Comparison of ENCODE assay signal across 8 cellular contexts in genomic region chr2:54568876-54569298, GRCh38.
DNase-seq lines count a peak whose midpoint lies in the region; ATAC-seq and TF ChIP-seq lines count a peak whose summit lies in the region.

No MANE protein-coding gene starts in this region.

- peaks cover 7% of the 10 kb centered on the region for H3K36me3 Mint-ChIP-seq in activated CD4-positive, alpha-beta T cell treated with anti-CD3 and anti-CD28 coated beads, Interleukin-2, amount 10 ng/mL, durations not matched to agents 24 days and 14 days (ENCODE audit: low read depth)
- H3K36me3 Mint-ChIP-seq in stimulated activated naive B cell treated with anti-CD40 and anti-IgM and Interleukin-4, amounts not matched to agents 10 μg/mL and 1 μg/mL and 100 μg/mL, for 72 hours, result peaks cover 4 to 19% of the 10 kb centered on the region in 2 donors

- peak; percentile 27 for ATAC-seq in HG03108 (IDR thresholded peaks at IDR 0.05; ENCODE audit: unreplicated experiment)
- ATAC-seq in body of pancreas, result peak; percentile 11
- ATAC-seq in stimulated activated naive B cell treated with anti-CD40 and anti-IgM and Interleukin-4, amounts not matched to agents 10 μg/mL and 1 μg/mL and 100 μg/mL, for 72 hours (replicated peaks), result no peak
- ATAC-seq in HG03442 (IDR thresholded peaks at IDR 0.05; ENCODE audit: unreplicated experiment), result no peak
- ATAC-seq in activated CD4-positive, CD25-positive, alpha-beta regulatory T cell treated with anti-CD3 and anti-CD28 coated beads, Interleukin-2, amount 50 U/mL, for 24 hours, result no peak

- no peaks in the 10 kb centered on the region for H3K36me3 ChIP-seq in body of pancreas (replicated peaks in 1 of 2; ENCODE audit: insufficient read depth in 1 of 2, low read depth in 2 of 2)

- no peaks in the 10 kb centered on the region for H3K9me3 Mint-ChIP-seq in activated CD4-positive, alpha-beta T cell treated with anti-CD3 and anti-CD28 coated beads, Interleukin-2, amount 10 ng/mL, durations not matched to agents 24 days and 14 days
- peaks cover 0 to 2% of the 10 kb centered on the region in 2 donors for H3K9me3 Mint-ChIP-seq in stimulated activated naive B cell treated with anti-CD40 and anti-IgM and Interleukin-4, amounts not matched to agents 10 μg/mL and 1 μg/mL and 100 μg/mL, for 72 hours

- H3K27me3 Mint-ChIP-seq in activated CD4-positive, alpha-beta T cell treated with anti-CD3 and anti-CD28 coated beads, Interleukin-2, amount 10 ng/mL, durations not matched to agents 24 days and 14 days, result no peaks in the 10 kb centered on the region
- no peaks in the 10 kb centered on the region for H3K27me3 Mint-ChIP-seq in stimulated activated naive B cell treated with anti-CD40 and anti-IgM and Interleukin-4, amounts not matched to agents 10 μg/mL and 1 μg/mL and 100 μg/mL, for 72 hours

- intact Hi-C loops in activated CD4-positive, alpha-beta T cell treated with anti-CD3 and anti-CD28 coated beads, Interleukin-2, amount 10 ng/mL, durations not matched to agents 24 days and 14 days (cut with micrococcal nuclease), result loop anchor here (1.0 kb wide), 1 partner anchor 9 kb away; no protein-coding TSS in a partner anchor
- intact Hi-C loops in body of pancreas (cut with DNase I), result no loop called here

- no peak overlapping the region for H3K4me3 ChIP-seq in body of pancreas

- TF ChIP-seq POLR2A in body of pancreas (IDR thresholded peaks at IDR 0.05), result no peak

- H3K4me3 Mint-ChIP-seq in activated CD4-positive, alpha-beta T cell treated with anti-CD3 and anti-CD28 coated beads, Interleukin-2, amount 10 ng/mL, durations not matched to agents 24 days and 14 days, result peak overlapping the region; percentile 79
- H3K4me3 Mint-ChIP-seq in stimulated activated naive B cell treated with anti-CD40 and anti-IgM and Interleukin-4, amounts not matched to agents 10 μg/mL and 1 μg/mL and 100 μg/mL, for 72 hours, result peak overlapping the region; percentile 73 to 79

- WGBS in body of pancreas, 2 donors, result 4 to 5% methylated on average over 5 of the region's 5 CpGs

- H3K27ac Mint-ChIP-seq in activated CD4-positive, alpha-beta T cell treated with anti-CD3 and anti-CD28 coated beads, Interleukin-2, amount 10 ng/mL, durations not matched to agents 24 days and 14 days, result peak overlapping the region; percentile 96
- peak overlapping the region; percentile 87 for H3K27ac Mint-ChIP-seq in stimulated activated naive B cell treated with anti-CD40 and anti-IgM and Interleukin-4, amounts not matched to agents 10 μg/mL and 1 μg/mL and 100 μg/mL, for 72 hours

- peaks cover 95% of the 10 kb centered on the region for H3K4me1 ChIP-seq in body of pancreas

- no peaks in the 10 kb centered on the region for H3K9me3 ChIP-seq in body of pancreas

- H3K27ac ChIP-seq in body of pancreas, result peak overlapping the region; percentile 73 to 97 (median 84)

- H3K4me1 Mint-ChIP-seq in activated CD4-positive, alpha-beta T cell treated with anti-CD3 and anti-CD28 coated beads, Interleukin-2, amount 10 ng/mL, durations not matched to agents 24 days and 14 days, result peaks cover 76% of the 10 kb centered on the region
- peaks cover 48 to 91% of the 10 kb centered on the region in 2 donors for H3K4me1 Mint-ChIP-seq in stimulated activated naive B cell treated with anti-CD40 and anti-IgM and Interleukin-4, amounts not matched to agents 10 μg/mL and 1 μg/mL and 100 μg/mL, for 72 hours

- no peak for TF ChIP-seq CTCF in body of pancreas (IDR thresholded peaks at IDR 0.05)

- H3K27me3 ChIP-seq in body of pancreas, result no peaks in the 10 kb centered on the region

- DNase-seq in activated CD4-positive, alpha-beta T cell treated with anti-CD3 and anti-CD28 coated beads, Interleukin-2, amount 10 ng/mL, durations not matched to agents 24 days and 14 days, result peak; percentile 71
- no peak for DNase-seq in activated CD4-positive, alpha-beta T cell treated with anti-CD3 and anti-CD28 coated beads, Interleukin-2, amount 50 U/mL, for 1 hour
- peak; percentile 54 to 73 (median 61) for DNase-seq in body of pancreas
- DNase-seq in stimulated activated naive B cell treated with anti-CD40 and anti-IgM and Interleukin-4, amounts not matched to agents 10 μg/mL and 1 μg/mL and 100 μg/mL, for 72 hours, result no peak
- no peak for DNase-seq in NCI-H524 (lab: John Stamatoyannopoulos, UW)

Comparison
In these comparisons a context has a peak if more than half of its experiments do, and no peak if none do; other contexts are left out.
1. DNase-seq: peak in activated CD4-positive, alpha-beta T cell treated with anti-CD3 and anti-CD28 coated beads, Interleukin-2, amount 10 ng/mL, durations not matched to agents 24 days and 14 days (single experiment) and body of pancreas (4 of 4); none in activated CD4-positive, alpha-beta T cell treated with anti-CD3 and anti-CD28 coated beads, Interleukin-2, amount 50 U/mL, for 1 hour (single experiment), stimulated activated naive B cell treated with anti-CD40 and anti-IgM and Interleukin-4, amounts not matched to agents 10 μg/mL and 1 μg/mL and 100 μg/mL, for 72 hours (single experiment) and NCI-H524 (0 of 2).
2. ATAC-seq: peak in HG03108 (single experiment) and body of pancreas (single experiment); none in stimulated activated naive B cell treated with anti-CD40 and anti-IgM and Interleukin-4, amounts not matched to agents 10 μg/mL and 1 μg/mL and 100 μg/mL, for 72 hours (0 of 2), HG03442 (single experiment) and activated CD4-positive, CD25-positive, alpha-beta regulatory T cell treated with anti-CD3 and anti-CD28 coated beads, Interleukin-2, amount 50 U/mL, for 24 hours (0 of 2).